ENCODE assay signal across 22 cellular contexts in the genomic region with DNA sequence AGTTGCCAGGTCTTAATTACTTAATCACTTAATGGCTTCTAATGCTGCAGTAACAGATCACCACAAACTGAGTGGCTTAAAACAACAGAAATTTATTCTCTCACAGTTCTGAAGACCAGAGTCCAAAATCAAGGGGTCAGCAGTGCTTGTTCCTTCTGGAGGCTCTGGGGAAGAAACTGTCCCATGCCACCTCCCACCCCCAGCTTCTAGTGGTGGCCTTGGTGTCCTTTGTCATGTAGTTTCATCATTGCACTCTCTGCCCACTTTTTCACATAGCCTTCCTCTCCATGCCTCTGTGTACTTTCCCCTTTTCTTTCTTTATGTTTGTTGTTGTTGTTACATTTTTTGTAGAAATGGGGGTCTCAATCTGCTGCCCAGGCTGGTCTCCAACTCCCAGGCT. TPM values are rescaled to one million over a fixed set of nuclear protein-coding genes. Genes with fewer than 3 reads are reported as not detected.
DNase-seq lines count a peak whose midpoint lies in the region; ATAC-seq, FAIRE-seq and TF ChIP-seq lines count a peak whose summit lies in the region.
"Had no signal": no experiment of that assay in that cellular context is flagged by ENCODE, and none has a peak within 500 bp of the region (broad histone marks: within the 10 kb centered on the region; RNA-seq: fewer than 3 reads in every experiment).

No MANE protein-coding gene starts in this region.

- no peak for FAIRE-seq in HepG2 (lab: Jason Lieb, UNC)
- FAIRE-seq: GM12892, GM18507 had no signal

- DNase-seq in HepG2 (ENCODE audit: low spot score) (no peak), right lobe of liver (no peak), neural crest cell (ENCODE audit: low read depth, low spot score) (no peak), anterior cingulate cortex (lab: John Stamatoyannopoulos, UW) (no peak), GDM1 (lab: John Stamatoyannopoulos, UW) (no peak)
- no peak for DNase-seq in CD8-positive, alpha-beta memory T cell
- no peak for DNase-seq in activated T-helper 1 cell treated with anti-CD3 and anti-CD28 coated beads, Interleukin-12 subunit alpha, Interleukin-12 subunit beta, Interleukin-2, Interleukin-4 antibody, amounts not matched to agents 30 ng/mL and 10 ng/mL and 1 ng/mL, durations not matched to agents 14 hours and 24 hours and 36 hours (ENCODE audit: low spot score)
- DNase-seq in activated naive CD8-positive, alpha-beta T cell treated with anti-CD3 and anti-CD28 coated beads, Interleukin-2, amount 50 U/mL, for 24 hours: no peak
- DNase-seq: AML-193, Kasumi-1, MM.1S, NCI-H1092 treated with DMSO at 0.1 percent for 48 hours, NCI-H146, NCI-H2029 treated with DMSO at 0.1 percent for 48 hours, NCI-H2171, NCI-H526, PC-9, SJCRH30 had no signal

- H3K36me3 Mint-ChIP-seq in CD8-positive, alpha-beta memory T cell: peaks cover 0 to 8% (median 0%) of the 10 kb centered on the region in 3 donors
- peaks cover 6% of the 10 kb centered on the region for H3K36me3 Mint-ChIP-seq in activated T-helper 1 cell treated with anti-CD3 and anti-CD28 coated beads, Interleukin-12 subunit alpha, Interleukin-12 subunit beta, Interleukin-2, Interleukin-4 antibody, amounts not matched to agents 30 ng/mL and 10 ng/mL and 1 ng/mL, durations not matched to agents 14 hours and 24 hours and 36 hours (ENCODE audit: low read depth)
- H3K36me3 Mint-ChIP-seq in neural crest cell (ENCODE audit: low read depth): peaks cover 8% of the 10 kb centered on the region
- peaks cover 6% of the 10 kb centered on the region for H3K36me3 Mint-ChIP-seq in activated naive CD8-positive, alpha-beta T cell treated with anti-CD3 and anti-CD28 coated beads, Interleukin-2, amount 50 U/mL, for 24 hours (ENCODE audit: low read depth)

- H3K27me3 ChIP-seq in HepG2 (ENCODE audit: control insufficient read depth in 1 of 2, insufficient read depth in 2 of 2, low read length in 2 of 2) (no peaks in the 10 kb centered on the region; a peak in 1 of 5 replicates), right lobe of liver (no peaks in the 10 kb centered on the region)
- no peaks in the 10 kb centered on the region for H3K27me3 ChIP-seq in CD8-positive, alpha-beta memory T cell (ENCODE audit: insufficient read depth, low read length, poor library complexity, severe bottlenecking)
- H3K27me3 ChIP-seq: SJCRH30 had no signal

- in situ Hi-C loops in HepG2 (cut with HindIII; ENCODE audit: extremely low pct_ligation_motif_present, low pct_unique_long_range_greater_than_20kb): no loop called here

- no TSS peak for BruUV-seq in HepG2 (replicated peaks; lab: Mats Ljungman, UMichigan)

- H3K36me3 ChIP-seq in HepG2 (replicated peaks in 1 of 2; ENCODE audit: control insufficient read depth in 1 of 2, insufficient read depth in 2 of 2, low read length in 2 of 2) (no peaks in the 10 kb centered on the region), right lobe of liver (no peaks in the 10 kb centered on the region)
- H3K36me3 ChIP-seq in CD8-positive, alpha-beta memory T cell (ENCODE audit: insufficient read depth, low read length): no peaks in the 10 kb centered on the region
- H3K36me3 ChIP-seq: SJCRH30 had no signal

- no peaks in the 10 kb centered on the region for H4K20me1 ChIP-seq in HepG2 (ENCODE audit: insufficient read depth, low read length)

- ATAC-seq in HepG2 (no peak), right lobe of liver (no peak)
- no peak for ATAC-seq in activated naive CD8-positive, alpha-beta T cell treated with anti-CD3 and anti-CD28 coated beads, Interleukin-2, amount 50 U/mL, for 24 hours

- peak overlapping the region in 4 of 7 donors; percentile 32 to 57 (median 40) for H3K4me3 Mint-ChIP-seq in CD8-positive, alpha-beta memory T cell
- no peak overlapping the region for H3K4me3 Mint-ChIP-seq in activated T-helper 1 cell treated with anti-CD3 and anti-CD28 coated beads, Interleukin-12 subunit alpha, Interleukin-12 subunit beta, Interleukin-2, Interleukin-4 antibody, amounts not matched to agents 30 ng/mL and 10 ng/mL and 1 ng/mL, durations not matched to agents 14 hours and 24 hours and 36 hours
- H3K4me3 Mint-ChIP-seq in neural crest cell: peak overlapping the region; percentile 25
- H3K4me3 Mint-ChIP-seq in activated naive CD8-positive, alpha-beta T cell treated with anti-CD3 and anti-CD28 coated beads, Interleukin-2, amount 50 U/mL, for 24 hours: no peak overlapping the region

- POLR2A ChIA-PET in HepG2 (lab: Yijun Ruan, JAX): interaction anchor here (0.7 to 1.3 kb wide), 3 partner anchors 9 to 20 kb away, joined by 3 to 4 read pairs (median 3); no protein-coding TSS in a partner anchor
- POLR2A ChIA-PET in CD8-positive, alpha-beta memory T cell (lab: Charles Lee): interaction anchor here (1.0 kb wide), 2 partner anchors 16 to 24 kb away, joined by 3 read pairs; a partner anchor contains a TSS

- H3K27ac Mint-ChIP-seq in CD8-positive, alpha-beta memory T cell: peak overlapping the region in 1 of 8 donors; percentile 59
- H3K27ac Mint-ChIP-seq in activated T-helper 1 cell treated with anti-CD3 and anti-CD28 coated beads, Interleukin-12 subunit alpha, Interleukin-12 subunit beta, Interleukin-2, Interleukin-4 antibody, amounts not matched to agents 30 ng/mL and 10 ng/mL and 1 ng/mL, durations not matched to agents 14 hours and 24 hours and 36 hours: peak overlapping the region; percentile 71
- H3K27ac Mint-ChIP-seq in neural crest cell (ENCODE audit: unreplicated experiment): no peak overlapping the region
- no peak overlapping the region for H3K27ac Mint-ChIP-seq in activated naive CD8-positive, alpha-beta T cell treated with anti-CD3 and anti-CD28 coated beads, Interleukin-2, amount 50 U/mL, for 24 hours

- H3K9me3 Mint-ChIP-seq in CD8-positive, alpha-beta memory T cell: peaks cover 0 to 10% (median 7%) of the 10 kb centered on the region in 5 donors
- H3K9me3 Mint-ChIP-seq in activated T-helper 1 cell treated with anti-CD3 and anti-CD28 coated beads, Interleukin-12 subunit alpha, Interleukin-12 subunit beta, Interleukin-2, Interleukin-4 antibody, amounts not matched to agents 30 ng/mL and 10 ng/mL and 1 ng/mL, durations not matched to agents 14 hours and 24 hours and 36 hours: no peaks in the 10 kb centered on the region
- H3K9me3 Mint-ChIP-seq in neural crest cell: peaks cover 7% of the 10 kb centered on the region
- H3K9me3 Mint-ChIP-seq in activated naive CD8-positive, alpha-beta T cell treated with anti-CD3 and anti-CD28 coated beads, Interleukin-2, amount 50 U/mL, for 24 hours: peaks cover 3% of the 10 kb centered on the region

- H3K4me3 ChIP-seq in HepG2 (replicated peaks in 1 of 3; ENCODE audit: insufficient read depth in 1 of 3, low read depth in 2 of 3, low read length in 3 of 3) (0 out of 6 replicates have a peak overlapping the region, but pooled peaks of 1 of the 3 experiments have one; percentile 0), right lobe of liver (no peak overlapping the region)
- H3K4me3 ChIP-seq in CD8-positive, alpha-beta memory T cell (ENCODE audit: low read length): no peak overlapping the region
- H3K4me3 ChIP-seq: PC-9, SJCRH30 had no signal

- TF ChIP-seq POLR2A in HepG2 (IDR thresholded peaks at IDR 0.05; ENCODE audit: insufficient read depth in 1 of 2, low read depth in 2 of 2, low read length in 2 of 2) (no peak), right lobe of liver (IDR thresholded peaks at IDR 0.05) (no peak)

- H3K9me3 ChIP-seq in HepG2 (ENCODE audit: low read length) (no peaks in the 10 kb centered on the region), right lobe of liver (no peaks in the 10 kb centered on the region)
- H3K9me3 ChIP-seq in CD8-positive, alpha-beta memory T cell (ENCODE audit: low read length): no peaks in the 10 kb centered on the region
- H3K9me3 ChIP-seq: SJCRH30 had no signal

- no peak for TF ChIP-seq EP300 in HepG2 (IDR thresholded peaks at IDR 0.05; ENCODE audit: low read depth in 2 of 2, low read length in 2 of 2)
- no peak for TF ChIP-seq EP300 in HepG2 (CRISPR knock-in tag; IDR thresholded peaks at IDR 0.05; ENCODE audit: borderline replicate concordance)

- H3K27ac ChIP-seq in HepG2 (ENCODE audit: extremely low read length, insufficient read depth, low read length) (no peak overlapping the region), right lobe of liver (no peak overlapping the region)
- no peak overlapping the region for H3K27ac ChIP-seq in CD8-positive, alpha-beta memory T cell (ENCODE audit: low read depth, low read length)
- H3K27ac ChIP-seq: C4-2B, HL-60, SJCRH30 had no signal

- no peak for TF ChIP-seq CTCF in HepG2 (CRISPR knock-in tag; IDR thresholded peaks at IDR 0.05)
- no peak for TF ChIP-seq CTCF in right lobe of liver (IDR thresholded peaks at IDR 0.05)
- no peak for TF ChIP-seq CTCF in neural crest cell (conservative IDR thresholded peaks at IDR 0.05)

- intact Hi-C loops in HepG2 (cut with micrococcal nuclease; ENCODE audit: unreplicated experiment) (no loop called here), right lobe of liver (cut with DNase I) (no loop called here)
- intact Hi-C loops in activated T-helper 1 cell treated with anti-CD3 and anti-CD28 coated beads, Interleukin-12 subunit alpha, Interleukin-12 subunit beta, Interleukin-2, Interleukin-4 antibody, amounts not matched to agents 30 ng/mL and 10 ng/mL and 1 ng/mL, durations not matched to agents 14 hours and 24 hours and 36 hours (cut with micrococcal nuclease): no loop called here

- H3K79me2 ChIP-seq in HepG2 (ENCODE audit: insufficient read depth, low read length): no peaks in the 10 kb centered on the region

- CTCF ChIA-PET in HepG2 (lab: Yijun Ruan, JAX; ENCODE audit: low intra/inter-chr PET ratio, low total read pairs): no interaction called here
- CTCF ChIA-PET in CD8-positive, alpha-beta memory T cell (lab: Charles Lee): interaction anchor here (2.8 to 17.0 kb wide), 2 partner anchors 10 to 16 kb away, joined by 17 to 711 read pairs; a partner anchor contains a TSS

- H3K4me2 ChIP-seq in HepG2 (ENCODE audit: low read depth, low read length): peak overlapping the region; percentile 28; the same call in 1 of the 2 replicates
- H3K4me2 ChIP-seq: PC-9 had no signal

- peaks cover 0 to 10% of the 10 kb centered on the region in 2 donors for H3K27me3 Mint-ChIP-seq in CD8-positive, alpha-beta memory T cell
- peaks cover 9% of the 10 kb centered on the region for H3K27me3 Mint-ChIP-seq in activated T-helper 1 cell treated with anti-CD3 and anti-CD28 coated beads, Interleukin-12 subunit alpha, Interleukin-12 subunit beta, Interleukin-2, Interleukin-4 antibody, amounts not matched to agents 30 ng/mL and 10 ng/mL and 1 ng/mL, durations not matched to agents 14 hours and 24 hours and 36 hours (ENCODE audit: insufficient read depth)
- H3K27me3 Mint-ChIP-seq in neural crest cell (ENCODE audit: low read depth): peaks cover 16% of the 10 kb centered on the region
- peaks cover 9% of the 10 kb centered on the region for H3K27me3 Mint-ChIP-seq in activated naive CD8-positive, alpha-beta T cell treated with anti-CD3 and anti-CD28 coated beads, Interleukin-2, amount 50 U/mL, for 24 hours

- no peak overlapping the region for H2AFZ ChIP-seq in HepG2 (ENCODE audit: low read length)
- H2AFZ ChIP-seq: PC-9 had no signal

- H3K9ac ChIP-seq in HepG2 (ENCODE audit: insufficient read depth, low read depth, low read length): no peak overlapping the region

- peaks cover 21 to 27% (median 23%) of the 10 kb centered on the region in 3 donors for H3K4me1 Mint-ChIP-seq in CD8-positive, alpha-beta memory T cell
- peaks cover 36% of the 10 kb centered on the region for H3K4me1 Mint-ChIP-seq in activated T-helper 1 cell treated with anti-CD3 and anti-CD28 coated beads, Interleukin-12 subunit alpha, Interleukin-12 subunit beta, Interleukin-2, Interleukin-4 antibody, amounts not matched to agents 30 ng/mL and 10 ng/mL and 1 ng/mL, durations not matched to agents 14 hours and 24 hours and 36 hours (ENCODE audit: low read depth)
- H3K4me1 Mint-ChIP-seq in neural crest cell: peaks cover 15% of the 10 kb centered on the region
- H3K4me1 Mint-ChIP-seq in activated naive CD8-positive, alpha-beta T cell treated with anti-CD3 and anti-CD28 coated beads, Interleukin-2, amount 50 U/mL, for 24 hours: peaks cover 40% of the 10 kb centered on the region

- TF ChIP-seq RAD21 in HepG2 (CRISPR knock-in tag; IDR thresholded peaks at IDR 0.05): no peak

- H3K4me1 ChIP-seq in HepG2 (ENCODE audit: insufficient read depth, low read length) (peaks cover 32% of the 10 kb centered on the region), right lobe of liver (peaks cover 0 to 6% (median 0%) of the 10 kb centered on the region in 4 donors)
- peaks cover 19% of the 10 kb centered on the region for H3K4me1 ChIP-seq in CD8-positive, alpha-beta memory T cell (ENCODE audit: insufficient read depth, low read length)
- H3K4me1 ChIP-seq: SJCRH30 had no signal

RNA-seq across cellular contexts. Expression of a gene that starts 16.1 kb away (rescaled TPM):
- 805 and 1,167 TPM in 2 replicates for total RNA-seq in HepG2 (2016; rRNA removed; fragmentation: Illumina TruSeq; extraction: Trizol)
- 330 and 384 TPM in 2 replicates for total RNA-seq in HepG2 (2016; cell fraction: cytosol; rRNA removed; fragmentation: Illumina TruSeq; extraction: Trizol; ENCODE audit: low read depth)
- total RNA-seq in HepG2 (2016; cell fraction: insoluble cytoplasmic fraction; rRNA removed; fragmentation: Illumina TruSeq; extraction: Trizol): 802 and 1,160 TPM in 2 replicates
- total RNA-seq in HepG2 (2016; cell fraction: membrane; rRNA removed; fragmentation: Illumina TruSeq; extraction: Trizol): 388 and 438 TPM in 2 replicates
- 473 and 495 TPM in 2 replicates for total RNA-seq in HepG2 (2016; cell fraction: nucleus; rRNA removed; fragmentation: Illumina TruSeq; extraction: Trizol)
- polyA plus RNA-seq in HepG2 (2011; rRNA removed): 1,432 and 1,529 TPM in 2 replicates
- 1,350 and 1,708 TPM in 2 replicates for polyA plus RNA-seq in HepG2 (2011; cell fraction: cytosol; rRNA removed)
- polyA plus RNA-seq in HepG2 (2011; cell fraction: nucleus; rRNA removed): 541 and 721 TPM in 2 replicates
- polyA plus RNA-seq in HepG2 (2012): 920 and 1,315 TPM in 2 replicates
- 299 and 343 TPM in 2 replicates for polyA plus RNA-seq in HepG2 (2016; cell fraction: cytosol; fragmentation: Illumina TruSeq; extraction: Trizol; ENCODE audit: low read depth)
- 1,055 and 1,063 TPM in 2 replicates for polyA plus RNA-seq in HepG2 (2016; cell fraction: insoluble cytoplasmic fraction; fragmentation: Illumina TruSeq; extraction: Trizol; ENCODE audit: low read depth)
- 279 and 340 TPM in 2 replicates for polyA plus RNA-seq in HepG2 (2016; cell fraction: membrane; fragmentation: Illumina TruSeq; extraction: Trizol; ENCODE audit: low read depth)
- polyA plus RNA-seq in HepG2 (2016; cell fraction: nucleus; fragmentation: Illumina TruSeq; extraction: Trizol; ENCODE audit: insufficient read depth, low read depth): 688 and 691 TPM in 2 replicates
- polyA minus RNA-seq in HepG2 (2011; rRNA and poly(A)+ RNA removed; ENCODE audit: low replicate concordance): 531 and 665 TPM in 2 replicates
- 412 and 617 TPM in 2 replicates for polyA minus RNA-seq in HepG2 (2011; cell fraction: cytosol; rRNA and poly(A)+ RNA removed)
- 99.5 and 162 TPM in 2 replicates for polyA minus RNA-seq in HepG2 (2011; cell fraction: nucleus; rRNA and poly(A)+ RNA removed)
- total RNA-seq in right lobe of liver: 1,000 to 10,000 TPM in 1 of 6 experiments, 100 to 1,000 TPM in 5; 390 to 1,023 (median 604) TPM
- 100 to 1,000 TPM; 839 to 849 TPM for total RNA-seq in CD8-positive, alpha-beta memory T cell
- polyA plus RNA-seq in CD8-positive, alpha-beta memory T cell: 1,913 TPM
- 883 and 899 TPM in 2 replicates for total RNA-seq in activated T-helper 1 cell treated with anti-CD3 and anti-CD28 coated beads, Interleukin-12 subunit alpha, Interleukin-12 subunit beta, Interleukin-2, Interleukin-4 antibody, amounts not matched to agents 30 ng/mL and 10 ng/mL and 1 ng/mL, durations not matched to agents 14 hours and 24 hours and 36 hours
- 673 and 687 TPM in 2 replicates for total RNA-seq in neural crest cell

RNA-seq across cellular contexts. Expression of a gene that starts 58.4 kb away (rescaled TPM):
- total RNA-seq in HepG2 (2016; rRNA removed; fragmentation: Illumina TruSeq; extraction: Trizol) (19.4 and 20.9 TPM in 2 replicates), right lobe of liver (1 to 10 TPM; 5.2 to 8.7 (median 7.1) TPM), neural crest cell (24.9 and 25.5 TPM in 2 replicates)
- total RNA-seq in HepG2 (2016; cell fraction: cytosol; rRNA removed; fragmentation: Illumina TruSeq; extraction: Trizol; ENCODE audit: low read depth): 3.8 and 4.4 TPM in 2 replicates
- total RNA-seq in HepG2 (2016; cell fraction: insoluble cytoplasmic fraction; rRNA removed; fragmentation: Illumina TruSeq; extraction: Trizol): 14.2 and 21.8 TPM in 2 replicates
- total RNA-seq in HepG2 (2016; cell fraction: membrane; rRNA removed; fragmentation: Illumina TruSeq; extraction: Trizol): 8.0 TPM in 2 replicates
- 18.7 and 19.6 TPM in 2 replicates for total RNA-seq in HepG2 (2016; cell fraction: nucleus; rRNA removed; fragmentation: Illumina TruSeq; extraction: Trizol)
- polyA plus RNA-seq in HepG2 (2011; rRNA removed): 6.0 and 7.6 TPM in 2 replicates
- 3.9 and 5.3 TPM in 2 replicates for polyA plus RNA-seq in HepG2 (2011; cell fraction: cytosol; rRNA removed)
- 26.9 and 32.7 TPM in 2 replicates for polyA plus RNA-seq in HepG2 (2011; cell fraction: nucleus; rRNA removed)
- polyA plus RNA-seq in HepG2 (2012): 7.8 and 12.7 TPM in 2 replicates
- polyA plus RNA-seq in HepG2 (2016; cell fraction: cytosol; fragmentation: Illumina TruSeq; extraction: Trizol; ENCODE audit: low read depth): 1.3 TPM in 2 replicates
- 13.2 and 17.5 TPM in 2 replicates for polyA plus RNA-seq in HepG2 (2016; cell fraction: insoluble cytoplasmic fraction; fragmentation: Illumina TruSeq; extraction: Trizol; ENCODE audit: low read depth)
- 2.9 and 3.7 TPM in 2 replicates for polyA plus RNA-seq in HepG2 (2016; cell fraction: membrane; fragmentation: Illumina TruSeq; extraction: Trizol; ENCODE audit: low read depth)
- polyA plus RNA-seq in HepG2 (2016; cell fraction: nucleus; fragmentation: Illumina TruSeq; extraction: Trizol; ENCODE audit: insufficient read depth, low read depth): 36.0 and 38.0 TPM in 2 replicates
- 23.1 and 33.6 TPM in 2 replicates for polyA minus RNA-seq in HepG2 (2011; rRNA and poly(A)+ RNA removed; ENCODE audit: low replicate concordance)
- 9.8 and 11.1 TPM in 2 replicates for polyA minus RNA-seq in HepG2 (2011; cell fraction: cytosol; rRNA and poly(A)+ RNA removed)
- polyA minus RNA-seq in HepG2 (2011; cell fraction: nucleus; rRNA and poly(A)+ RNA removed): 11.6 and 13.4 TPM in 2 replicates
- 10 to 100 TPM; 47.2 to 48.8 TPM for total RNA-seq in CD8-positive, alpha-beta memory T cell
- polyA plus RNA-seq in CD8-positive, alpha-beta memory T cell: 6.5 TPM
- 47.5 and 50.2 TPM in 2 replicates for total RNA-seq in activated T-helper 1 cell treated with anti-CD3 and anti-CD28 coated beads, Interleukin-12 subunit alpha, Interleukin-12 subunit beta, Interleukin-2, Interleukin-4 antibody, amounts not matched to agents 30 ng/mL and 10 ng/mL and 1 ng/mL, durations not matched to agents 14 hours and 24 hours and 36 hours

Comparison
In these comparisons a context has a peak if more than half of its experiments do, and no peak if none do; other contexts are left out.
1. H3K4me3 Mint-ChIP-seq: peak in CD8-positive, alpha-beta memory T cell (4 of 7) and neural crest cell (single experiment); none in activated T-helper 1 cell treated with anti-CD3 and anti-CD28 coated beads, Interleukin-12 subunit alpha, Interleukin-12 subunit beta, Interleukin-2, Interleukin-4 antibody, amounts not matched to agents 30 ng/mL and 10 ng/mL and 1 ng/mL, durations not matched to agents 14 hours and 24 hours and 36 hours (single experiment) and activated naive CD8-positive, alpha-beta T cell treated with anti-CD3 and anti-CD28 coated beads, Interleukin-2, amount 50 U/mL, for 24 hours (single experiment).